27 cellular contexts compared by ENCODE assay signal in genomic region chr7:115409682-115410426, GRCh38.
DNase-seq lines count a peak whose midpoint lies in the region; ATAC-seq and TF ChIP-seq lines count a peak whose summit lies in the region.
"Had no signal": no experiment of that assay in that cellular context is flagged by ENCODE, and none has a peak within 500 bp of the region (broad histone marks: within the 10 kb centered on the region; RNA-seq: fewer than 3 reads in every experiment).

No MANE protein-coding gene starts in this region.

- no peak overlapping the region for H3K4me3 Mint-ChIP-seq in activated T-cell treated with anti-CD3 and anti-CD28 coated beads, Interleukin-2, amount 50 U/mL, for 72 hours
- no peak overlapping the region for H3K4me3 Mint-ChIP-seq in activated T-cell treated with anti-CD3 and anti-CD28 coated beads, Interleukin-2, amount 50 U/mL, for 4 hours
- H3K4me3 Mint-ChIP-seq in WTC11 = no peak overlapping the region
- H3K4me3 Mint-ChIP-seq: activated CD8-positive, alpha-beta T cell treated with anti-CD3 and anti-CD28 coated beads, Interleukin-2, amount 10 ng/mL, durations not matched to agents 7 days and 5 days; neural crest cell; stimulated activated naive CD8-positive, alpha-beta T cell treated with anti-CD3 and anti-CD28 coated beads, Interleukin-15, amount 100 ng/mL, for 72 hours; T-cell had no signal

- H3K36me3 Mint-ChIP-seq in activated T-cell treated with anti-CD3 and anti-CD28 coated beads, Interleukin-2, amount 50 U/mL, for 72 hours (ENCODE audit: insufficient read depth in 2 of 2) = no peaks in the 10 kb centered on the region
- no peaks in the 10 kb centered on the region for H3K36me3 Mint-ChIP-seq in activated T-cell treated with anti-CD3 and anti-CD28 coated beads, Interleukin-2, amount 50 U/mL, for 4 hours (ENCODE audit: insufficient read depth)
- peaks cover 5% of the 10 kb centered on the region for H3K36me3 Mint-ChIP-seq in WTC11
- H3K36me3 Mint-ChIP-seq: T-cell had no signal

- H3K4me1 Mint-ChIP-seq in activated T-cell treated with anti-CD3 and anti-CD28 coated beads, Interleukin-2, amount 50 U/mL, for 72 hours (ENCODE audit: low read depth) = no peaks in the 10 kb centered on the region
- H3K4me1 Mint-ChIP-seq in activated T-cell treated with anti-CD3 and anti-CD28 coated beads, Interleukin-2, amount 50 U/mL, for 4 hours (ENCODE audit: low read depth) = peaks cover 14% of the 10 kb centered on the region
- peaks cover 34% of the 10 kb centered on the region for H3K4me1 Mint-ChIP-seq in WTC11
- H3K4me1 Mint-ChIP-seq: neural crest cell; stimulated activated naive CD8-positive, alpha-beta T cell treated with anti-CD3 and anti-CD28 coated beads, Interleukin-15, amount 100 ng/mL, for 72 hours had no signal

- CTCF ChIA-PET in WTC11 (lab: Charles Lee) = no interaction called here

- TF ChIP-seq CTCF in WTC11 (IDR thresholded peaks at IDR 0.05) = no peak

- POLR2A ChIA-PET in WTC11 (lab: Charles Lee) = no interaction called here

- no peak for DNase-seq in activated T-cell treated with anti-CD3 and anti-CD28 coated beads, Interleukin-2, amount 50 U/mL, for 72 hours
- DNase-seq in activated T-cell treated with anti-CD3 and anti-CD28 coated beads, Interleukin-2, amount 50 U/mL, for 4 hours = no peak
- DNase-seq in NCI-H524 (lab: John Stamatoyannopoulos, UW) = peak; percentile 62 to 92
- DNase-seq in dermis blood vessel endothelial cell = peak; percentile 1
- DNase-seq in H4 (ENCODE audit: low spot score) = no peak
- no peak for DNase-seq in GM19240 (ENCODE audit: insufficient read length, low spot score)
- no peak for DNase-seq in WTC11 (ENCODE audit: low spot score)
- DNase-seq: activated CD8-positive, alpha-beta T cell treated with anti-CD3 and anti-CD28 coated beads, Interleukin-2, amount 10 ng/mL, durations not matched to agents 7 days and 5 days; activated T-cell treated with anti-CD3 and anti-CD28 coated beads for 4 hours; body of pancreas; cerebellar nuclear complex; COR-L47; glutamatergic neuron; GOT3; kidney; mucosa of descending colon; NCI-H1105 treated with DMSO at 0.1 percent for 48 hours; NCI-H2081 treated with DMSO at 0.1 percent for 48 hours; NCI-H446 treated with DMSO at 0.1 percent for 48 hours; SHP77 treated with DMSO at 0.1 percent for 48 hours; stimulated activated CD4-positive, alpha-beta T cell treated with anti-CD3 and anti-CD28 coated beads, Interleukin-15, amount 100 ng/mL, for 24 hours; stimulated activated naive CD8-positive, alpha-beta T cell treated with anti-CD3 and anti-CD28 coated beads, Interleukin-15, amount 100 ng/mL, for 72 hours; T-cell had no signal

- no peaks in the 10 kb centered on the region for H3K27me3 Mint-ChIP-seq in activated T-cell treated with anti-CD3 and anti-CD28 coated beads, Interleukin-2, amount 50 U/mL, for 72 hours (ENCODE audit: low read depth)
- H3K27me3 Mint-ChIP-seq in activated T-cell treated with anti-CD3 and anti-CD28 coated beads, Interleukin-2, amount 50 U/mL, for 4 hours (ENCODE audit: low read depth) = peaks cover 3% of the 10 kb centered on the region
- H3K27me3 Mint-ChIP-seq in WTC11 (ENCODE audit: low read depth) = no peaks in the 10 kb centered on the region
- H3K27me3 Mint-ChIP-seq: stimulated activated naive CD8-positive, alpha-beta T cell treated with anti-CD3 and anti-CD28 coated beads, Interleukin-15, amount 100 ng/mL, for 72 hours; T-cell had no signal

- H3K9me3 Mint-ChIP-seq in activated T-cell treated with anti-CD3 and anti-CD28 coated beads, Interleukin-2, amount 50 U/mL, for 72 hours = no peaks in the 10 kb centered on the region
- peaks cover 3% of the 10 kb centered on the region for H3K9me3 Mint-ChIP-seq in activated T-cell treated with anti-CD3 and anti-CD28 coated beads, Interleukin-2, amount 50 U/mL, for 4 hours
- H3K9me3 Mint-ChIP-seq in WTC11 = peaks cover 14% of the 10 kb centered on the region
- H3K9me3 Mint-ChIP-seq: stimulated activated naive CD8-positive, alpha-beta T cell treated with anti-CD3 and anti-CD28 coated beads, Interleukin-15, amount 100 ng/mL, for 72 hours had no signal

- ATAC-seq in activated T-cell treated with anti-CD3 and anti-CD28 coated beads, Interleukin-2, amount 50 U/mL, for 72 hours (replicated peaks in 1 of 2) = no peak
- ATAC-seq in activated T-cell treated with anti-CD3 and anti-CD28 coated beads, Interleukin-2, amount 50 U/mL, for 4 hours = no peak
- ATAC-seq in GM19023 (IDR thresholded peaks at IDR 0.05; ENCODE audit: unreplicated experiment) (no peak), WTC11 (no peak)
- ATAC-seq: activated CD8-positive, alpha-beta T cell treated with anti-CD3 and anti-CD28 coated beads, Interleukin-2, amount 10 ng/mL, durations not matched to agents 7 days and 5 days; body of pancreas; mucosa of descending colon; Panc1; sciatic nerve; stimulated activated naive CD8-positive, alpha-beta T cell treated with anti-CD3 and anti-CD28 coated beads, Interleukin-15, amount 100 ng/mL, for 72 hours had no signal

- peak overlapping the region; percentile 12 for H3K27ac Mint-ChIP-seq in activated T-cell treated with anti-CD3 and anti-CD28 coated beads, Interleukin-2, amount 50 U/mL, for 72 hours
- H3K27ac Mint-ChIP-seq in WTC11 = no peak overlapping the region
- H3K27ac Mint-ChIP-seq: activated CD8-positive, alpha-beta T cell treated with anti-CD3 and anti-CD28 coated beads, Interleukin-2, amount 10 ng/mL, durations not matched to agents 7 days and 5 days; stimulated activated naive CD8-positive, alpha-beta T cell treated with anti-CD3 and anti-CD28 coated beads, Interleukin-15, amount 100 ng/mL, for 72 hours had no signal

TF ChIP-seq in WTC11, 78 proteins besides CTCF, POLR2A, EP300 and RAD21 (continues in another document):
- TF ChIP-seq MYBL2 (CRISPR knock-in tag; IDR thresholded peaks at IDR 0.05) (no peak), ZNF396 (CRISPR knock-in tag; IDR thresholded peaks at IDR 0.05; ENCODE audit: borderline replicate concordance) (no peak), FOXP4 (CRISPR knock-in tag; IDR thresholded peaks at IDR 0.05) (no peak), ZNF121 (CRISPR knock-in tag; IDR thresholded peaks at IDR 0.05) (no peak), ATF1 (CRISPR knock-in tag; IDR thresholded peaks at IDR 0.05) (no peak), CREB1 (CRISPR knock-in tag; IDR thresholded peaks at IDR 0.05) (no peak), RELA (CRISPR knock-in tag; IDR thresholded peaks at IDR 0.05; ENCODE audit: borderline replicate concordance) (no peak), SOX15 (CRISPR knock-in tag; IDR thresholded peaks at IDR 0.05) (no peak), ZSCAN18 (CRISPR knock-in tag; IDR thresholded peaks at IDR 0.05) (no peak), RORB (CRISPR knock-in tag; IDR thresholded peaks at IDR 0.05) (no peak), GTF2I (CRISPR knock-in tag; conservative IDR thresholded peaks at IDR 0.05) (no peak), FOXP1 (CRISPR knock-in tag; IDR thresholded peaks at IDR 0.05; ENCODE audit: borderline replicate concordance) (no peak), NR1H2 (CRISPR knock-in tag; IDR thresholded peaks at IDR 0.05) (no peak), NR2C2 (CRISPR knock-in tag; IDR thresholded peaks at IDR 0.05) (no peak)
- TF ChIP-seq, protein P1, sequence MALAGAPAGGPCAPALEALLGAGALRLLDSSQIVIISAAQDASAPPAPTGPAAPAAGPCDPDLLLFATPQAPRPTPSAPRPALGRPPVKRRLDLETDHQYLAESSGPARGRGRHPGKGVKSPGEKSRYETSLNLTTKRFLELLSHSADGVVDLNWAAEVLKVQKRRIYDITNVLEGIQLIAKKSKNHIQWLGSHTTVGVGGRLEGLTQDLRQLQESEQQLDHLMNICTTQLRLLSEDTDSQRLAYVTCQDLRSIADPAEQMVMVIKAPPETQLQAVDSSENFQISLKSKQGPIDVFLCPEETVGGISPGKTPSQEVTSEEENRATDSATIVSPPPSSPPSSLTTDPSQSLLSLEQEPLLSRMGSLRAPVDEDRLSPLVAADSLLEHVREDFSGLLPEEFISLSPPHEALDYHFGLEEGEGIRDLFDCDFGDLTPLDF (CRISPR knock-in tag; IDR thresholded peaks at IDR 0.05) = no peak
- TF ChIP-seq, protein P2, sequence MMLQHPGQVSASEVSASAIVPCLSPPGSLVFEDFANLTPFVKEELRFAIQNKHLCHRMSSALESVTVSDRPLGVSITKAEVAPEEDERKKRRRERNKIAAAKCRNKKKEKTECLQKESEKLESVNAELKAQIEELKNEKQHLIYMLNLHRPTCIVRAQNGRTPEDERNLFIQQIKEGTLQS (CRISPR knock-in tag; conservative IDR thresholded peaks at IDR 0.05) = no peak

Comparison
In these comparisons a context has a peak if more than half of its experiments do, and no peak if none do; other contexts are left out.
1. DNase-seq: peak in NCI-H524 (2 of 2) and dermis blood vessel endothelial cell (single experiment); none in activated T-cell treated with anti-CD3 and anti-CD28 coated beads, Interleukin-2, amount 50 U/mL, for 72 hours (0 of 2), activated T-cell treated with anti-CD3 and anti-CD28 coated beads, Interleukin-2, amount 50 U/mL, for 4 hours (single experiment), H4 (single experiment), GM19240 (single experiment) and WTC11 (single experiment).